Comparison of ENCODE assay signal across 17 cellular contexts in the genomic region with DNA sequence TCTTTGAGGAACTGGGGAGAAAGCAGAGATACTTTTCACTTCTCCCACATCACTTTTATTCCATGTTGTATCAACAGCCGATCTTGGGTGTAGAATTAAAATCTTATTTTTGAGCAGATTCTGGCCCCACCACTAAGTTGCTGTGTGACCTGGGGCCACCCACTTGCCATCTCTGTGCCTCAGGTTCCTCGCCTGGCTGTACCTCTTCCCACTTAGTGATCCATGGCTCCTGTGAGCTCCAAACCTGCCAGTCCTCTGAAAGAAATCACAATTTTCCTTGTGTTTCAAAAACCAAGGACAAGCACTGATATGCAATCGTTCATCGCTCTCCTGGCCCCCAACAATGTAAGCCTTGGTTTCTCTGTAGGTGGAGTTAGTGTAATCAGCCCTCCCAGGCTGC.
DNase-seq lines count a peak whose midpoint lies in the region; ATAC-seq and TF ChIP-seq lines count a peak whose summit lies in the region.
"Had no signal": no experiment of that assay in that cellular context is flagged by ENCODE, and none has a peak within 500 bp of the region (broad histone marks: within the 10 kb centered on the region; RNA-seq: fewer than 3 reads in every experiment).

No MANE protein-coding gene starts in this region.

- no peak overlapping the region for H3K4me3 ChIP-seq in Panc1 (ENCODE audit: low read depth in 2 of 2, low read length in 2 of 2)
- H3K4me3 ChIP-seq in neural progenitor cell, result no peak overlapping the region
- H3K4me3 ChIP-seq: BLaER1 treated with 17β-estradiol and CSF1 and Interleukin-3, amounts not matched to agents 10 nM and 100 nM; GM12878 had no signal

- peak overlapping the region; percentile 61 for H3K27ac Mint-ChIP-seq in neural progenitor cell
- H3K27ac Mint-ChIP-seq: B cell; CD8-positive, alpha-beta T cell had no signal

- H3K9ac ChIP-seq in neural progenitor cell, result no peak overlapping the region
- H3K9ac ChIP-seq: BLaER1 treated with 17β-estradiol and CSF1 and Interleukin-3, amounts not matched to agents 10 nM and 100 nM had no signal

- H3K4me3 Mint-ChIP-seq in neural progenitor cell, result no peak overlapping the region
- H3K4me3 Mint-ChIP-seq: B cell; CD8-positive, alpha-beta T cell had no signal

- no peaks in the 10 kb centered on the region for H3K36me3 Mint-ChIP-seq in neural progenitor cell
- H3K36me3 Mint-ChIP-seq: CD8-positive, alpha-beta T cell had no signal

- peaks cover 5% of the 10 kb centered on the region for H3K9me3 Mint-ChIP-seq in neural progenitor cell
- H3K9me3 Mint-ChIP-seq: CD8-positive, alpha-beta T cell had no signal

- H2AFZ ChIP-seq in neural progenitor cell (replicated peaks), result no peak overlapping the region

- H3K36me3 ChIP-seq in Panc1 (ENCODE audit: control insufficient read depth, insufficient read depth, low read length) (no peaks in the 10 kb centered on the region), neural progenitor cell (no peaks in the 10 kb centered on the region)
- H3K36me3 ChIP-seq: BLaER1 treated with 17β-estradiol and CSF1 and Interleukin-3, amounts not matched to agents 10 nM and 100 nM had no signal

- in situ Hi-C loops in Panc1 (cut with HindIII; ENCODE audit: low pct_unique_long_range_greater_than_20kb, low sequenced_read_pairs), result no loop called here

- TF ChIP-seq CTCF in Panc1 (IDR thresholded peaks at IDR 0.05), result no peak
- TF ChIP-seq CTCF in neural progenitor cell (IDR thresholded peaks at IDR 0.05), result no peak

- H3K27me3 ChIP-seq in Panc1 (ENCODE audit: control insufficient read depth, insufficient read depth, low read length) (no peaks in the 10 kb centered on the region), neural progenitor cell (no peaks in the 10 kb centered on the region)

- BruUV-seq in Panc1 (replicated peaks; lab: Mats Ljungman, UMichigan), result no TSS peak

- H3F3A ChIP-seq in neural progenitor cell (ENCODE audit: low read depth), result peaks cover 4% of the 10 kb centered on the region

- H3K4me1 ChIP-seq in Panc1 (ENCODE audit: control insufficient read depth, insufficient read depth, low read length), result peaks cover 19% of the 10 kb centered on the region
- peaks cover 6% of the 10 kb centered on the region for H3K4me1 ChIP-seq in neural progenitor cell

- CTCF ChIA-PET in Panc1 (lab: Charles Lee), result no interaction called here

- peak overlapping the region; percentile 34; the same call in 1 of the 2 replicates for H3K27ac ChIP-seq in Panc1 (ENCODE audit: low read length)
- H3K27ac ChIP-seq in neural progenitor cell, result no peak overlapping the region
- H3K27ac ChIP-seq: BLaER1 treated with 17β-estradiol and CSF1 and Interleukin-3, amounts not matched to agents 10 nM and 100 nM had no signal

- POLR2A ChIA-PET in Panc1 (lab: Charles Lee), result no interaction called here

- H3K4me1 Mint-ChIP-seq in neural progenitor cell, result peaks cover 24% of the 10 kb centered on the region
- H3K4me1 Mint-ChIP-seq: B cell had no signal

- H4K20me1 ChIP-seq in neural progenitor cell (ENCODE audit: low read depth), result no peaks in the 10 kb centered on the region

- H3K79me2 ChIP-seq in neural progenitor cell (ENCODE audit: low read depth), result no peaks in the 10 kb centered on the region

- DNase-seq in cardiac septum (ENCODE audit: low spot score), result peak; percentile 26
- DNase-seq in left ventricle myocardium superior, result no peak
- no peak for DNase-seq in Panc1 (ENCODE audit: low read depth, low spot score)
- no peak for DNase-seq in neural progenitor cell (ENCODE audit: low spot score)
- DNase-seq in globus pallidus (ENCODE audit: low spot score), result no peak
- DNase-seq: 8988T; Calu3; CD8-positive, alpha-beta T cell; DMS79 treated with DMSO at 0.1 percent for 48 hours; GOT3; H7 had no signal

- intact Hi-C loops in cardiac septum (cut with DNase I), result no loop called here
- intact Hi-C loops in left ventricle myocardium superior (cut with micrococcal nuclease), result no loop called here
- intact Hi-C loops in Panc1 (cut with micrococcal nuclease; ENCODE audit: unreplicated experiment), result no loop called here

- H3K4me2 ChIP-seq in neural progenitor cell, result no peak overlapping the region
- H3K4me2 ChIP-seq: BLaER1 treated with 17β-estradiol and CSF1 and Interleukin-3, amounts not matched to agents 10 nM and 100 nM had no signal

- ATAC-seq in left ventricle myocardium superior (no peak), Panc1 (no peak), HG03159 (IDR thresholded peaks at IDR 0.05; ENCODE audit: unreplicated experiment) (no peak), HG03175 (IDR thresholded peaks at IDR 0.05; ENCODE audit: unreplicated experiment) (no peak)
- ATAC-seq: CD8-positive, alpha-beta T cell; GM12878; HCT116 had no signal

- no peaks in the 10 kb centered on the region for H3K9me3 ChIP-seq in Panc1 (ENCODE audit: control insufficient read depth, insufficient read depth, low read depth, low read length)
- H3K9me3 ChIP-seq in neural progenitor cell (ENCODE audit: low read depth), result no peaks in the 10 kb centered on the region

- H3K27me3 Mint-ChIP-seq in neural progenitor cell (ENCODE audit: insufficient read depth, low read depth), result peaks cover 8% of the 10 kb centered on the region
